In genomic region chr5:134554319-134555222, GRCh38 we compare ENCODE assay signal across 8 cellular contexts. TPM values are rescaled to one million over a fixed set of nuclear protein-coding genes. Genes with fewer than 3 reads are reported as not detected.
DNase-seq lines count a peak whose midpoint lies in the region; ATAC-seq and TF ChIP-seq lines count a peak whose summit lies in the region.

No MANE protein-coding gene starts in this region.

- in situ Hi-C loops in GM13977 (cut with MboI; ENCODE audit: low pct_unique_long_range_greater_than_20kb, low sequenced_read_pairs, unreplicated experiment) (no loop called here), astrocyte of the spinal cord (cut with HindIII; ENCODE audit: low sequenced_read_pairs) (no loop called here)

- H3K4me1 Mint-ChIP-seq in glutamatergic neuron (ENCODE audit: low read depth, unreplicated experiment), result peaks cover 7% of the 10 kb centered on the region

- peaks cover 5% of the 10 kb centered on the region for H3K4me1 ChIP-seq in mesendoderm (ENCODE audit: control insufficient read depth, low read depth, low read length)

- no peak overlapping the region for H3K56ac ChIP-seq in mesendoderm (ENCODE audit: low read length)

- H3K79me2 ChIP-seq in mesendoderm (ENCODE audit: control insufficient read depth, insufficient read depth, low read length), result peaks cover 4% of the 10 kb centered on the region

- no peak overlapping the region for H3K4me3 Mint-ChIP-seq in glutamatergic neuron (ENCODE audit: unreplicated experiment)

- H3K27ac ChIP-seq in mesendoderm (ENCODE audit: low read depth, low read length), result no peak overlapping the region

- H3K4me3 ChIP-seq in astrocyte of the spinal cord (ENCODE audit: low read depth, low read length) (no peak overlapping the region), mesendoderm (ENCODE audit: low read length) (no peak overlapping the region)

- no CpG with 5 or more reads among the region's 15 CpGs for WGBS in mesendoderm (ENCODE audit: extremely low coverage, insufficient coverage, low lambda C conversion rate)

- H4K8ac ChIP-seq in mesendoderm (ENCODE audit: low read depth, low read length), result no peak overlapping the region

- no peak overlapping the region for H3K4me2 ChIP-seq in mesendoderm (ENCODE audit: low read length)

- H2BK5ac ChIP-seq in mesendoderm (ENCODE audit: low read length), result no peak overlapping the region

- no peak overlapping the region for H3K9ac ChIP-seq in mesendoderm (ENCODE audit: low read length)

- H2BK15ac ChIP-seq in mesendoderm (replicated peaks; ENCODE audit: low read depth), result no peak overlapping the region

- no peaks in the 10 kb centered on the region for H3K27me3 ChIP-seq in mesendoderm (ENCODE audit: insufficient read depth, low read length, poor library complexity)

- no peak overlapping the region for H3K4ac ChIP-seq in mesendoderm (ENCODE audit: low read depth, low read length)

- TF ChIP-seq CTCF in GM13977 (IDR thresholded peaks at IDR 0.05; ENCODE audit: extremely low read depth, insufficient read depth, missing control alignments) (no peak), astrocyte of the spinal cord (IDR thresholded peaks at IDR 0.05; ENCODE audit: low read depth, low read length) (no peak), glutamatergic neuron (IDR thresholded peaks at IDR 0.05; ENCODE audit: partially characterized antibody, unreplicated experiment) (no peak)

- no peak overlapping the region for H2AK5ac ChIP-seq in mesendoderm (ENCODE audit: low read length)

- no peak overlapping the region for H3K18ac ChIP-seq in mesendoderm (ENCODE audit: low read length)

- peaks cover 2% of the 10 kb centered on the region for H3K9me3 Mint-ChIP-seq in glutamatergic neuron (ENCODE audit: unreplicated experiment)

- no peak overlapping the region for H2BK120ac ChIP-seq in mesendoderm (ENCODE audit: low read depth, low read length)

- peaks cover 15% of the 10 kb centered on the region for H3K79me1 ChIP-seq in mesendoderm (ENCODE audit: low read length)

- H3K27me3 Mint-ChIP-seq in glutamatergic neuron (ENCODE audit: unreplicated experiment), result peaks cover 3% of the 10 kb centered on the region

- no peaks in the 10 kb centered on the region for H3K36me3 Mint-ChIP-seq in glutamatergic neuron (ENCODE audit: unreplicated experiment)

- peaks cover 7% of the 10 kb centered on the region for H3K36me3 ChIP-seq in mesendoderm (ENCODE audit: control insufficient read depth, insufficient read depth, low read length)

- ATAC-seq in HG02759 (IDR thresholded peaks at IDR 0.05; ENCODE audit: unreplicated experiment), result peak; percentile 47

- no peak overlapping the region for H4K5ac ChIP-seq in mesendoderm (ENCODE audit: low read length)

- H3K23ac ChIP-seq in mesendoderm (ENCODE audit: low read length), result no peak overlapping the region

- DNase-seq in GM13977 (ENCODE audit: low spot score), result peak; percentile 71
- DNase-seq in SK-N-DZ (ENCODE audit: low spot score), result peak; percentile 66
- DNase-seq in astrocyte of the spinal cord (ENCODE audit: low read depth, low spot score), result peak; percentile 64
- peak; percentile 80 for DNase-seq in left kidney (ENCODE audit: low read depth, low spot score)
- DNase-seq in stimulated activated CD8-positive, alpha-beta memory T cell treated with anti-CD3 and anti-CD28 coated beads, Interleukin-4, amount 100 ng/mL, for 48 hours, result peak; percentile 67
- DNase-seq in mesendoderm, result no peak
- no peak for DNase-seq in glutamatergic neuron

- no peak overlapping the region for H3K27ac Mint-ChIP-seq in glutamatergic neuron (ENCODE audit: unreplicated experiment)

RNA-seq across cellular contexts. Expression of gene JADE2, which starts 29.1 kb away (rescaled TPM):
- 1.7 and 3.2 TPM in 2 replicates for polyA plus RNA-seq in SK-N-DZ (2014; cell fraction: cytosol; rRNA removed)
- 1.6 and 3.0 TPM in 2 replicates for polyA plus RNA-seq in SK-N-DZ (2014; cell fraction: nucleus; rRNA removed)
- 36.2 TPM for polyA plus RNA-seq in mesendoderm (2013, experiment 1 of 2)
- polyA plus RNA-seq in mesendoderm (2013, experiment 2 of 2), result 36.7 TPM
- total RNA-seq in glutamatergic neuron (ENCODE audit: unreplicated experiment), result 2.1 TPM

Comparison
In these comparisons a context has a peak if more than half of its experiments do, and no peak if none do; other contexts are left out.
1. DNase-seq: peak in GM13977 (single experiment), SK-N-DZ (single experiment), astrocyte of the spinal cord (single experiment), left kidney (single experiment) and stimulated activated CD8-positive, alpha-beta memory T cell treated with anti-CD3 and anti-CD28 coated beads, Interleukin-4, amount 100 ng/mL, for 48 hours (single experiment); none in mesendoderm (single experiment) and glutamatergic neuron (single experiment).